Comparison of ENCODE assay signal across 19 cellular contexts in genomic region chr13:67033170-67033569, GRCh38.
DNase-seq lines count a peak whose midpoint lies in the region; ATAC-seq and TF ChIP-seq lines count a peak whose summit lies in the region.
"Had no signal": no experiment of that assay in that cellular context is flagged by ENCODE, and none has a peak within 500 bp of the region (broad histone marks: within the 10 kb centered on the region; RNA-seq: fewer than 3 reads in every experiment).

No MANE protein-coding gene starts in this region.

- H3K9ac ChIP-seq in Loucy (ENCODE audit: low read depth, low read length, poor library complexity, severe bottlenecking) (peak overlapping the region; percentile 39), SU-DHL-6 (ENCODE audit: low read length) (no peak overlapping the region)
- H3K9ac ChIP-seq: BLaER1 had no signal

- H3K4me2 ChIP-seq in Loucy (ENCODE audit: low read depth, low read length, poor library complexity, severe bottlenecking) (peak overlapping the region; percentile 51), SU-DHL-6 (ENCODE audit: low read depth, low read length, poor library complexity, severe bottlenecking) (peak overlapping the region; percentile 13), osteoblast (ENCODE audit: insufficient read depth, low read length) (no peak overlapping the region)
- H3K4me2 ChIP-seq: BLaER1 had no signal

- H4K20me1 ChIP-seq in Loucy (ENCODE audit: insufficient read depth, low read length, poor library complexity, severe bottlenecking) (no peaks in the 10 kb centered on the region), SU-DHL-6 (ENCODE audit: low read depth, low read length) (no peaks in the 10 kb centered on the region), osteoblast (ENCODE audit: insufficient read depth, low read length) (no peaks in the 10 kb centered on the region)
- H4K20me1 ChIP-seq: BLaER1 had no signal

- H3K27ac ChIP-seq in SU-DHL-6 (ENCODE audit: low read depth, low read length) (no peak overlapping the region), osteoblast (ENCODE audit: low read depth, low read length) (no peak overlapping the region)
- H3K27ac ChIP-seq: BLaER1 had no signal

- H3K79me2 ChIP-seq in Loucy (ENCODE audit: insufficient read depth, low read length) = no peaks in the 10 kb centered on the region
- no peaks in the 10 kb centered on the region for H3K79me2 ChIP-seq in SU-DHL-6 (ENCODE audit: insufficient read depth, low read length)
- no peaks in the 10 kb centered on the region for H3K79me2 ChIP-seq in osteoblast (ENCODE audit: insufficient read depth, low read length)

- TF ChIP-seq CTCF in Loucy (conservative IDR thresholded peaks at IDR 0.05; ENCODE audit: low read length) (no peak), SU-DHL-6 (IDR thresholded peaks at IDR 0.05; ENCODE audit: insufficient read depth, low read length, poor library complexity, severe bottlenecking) (no peak), osteoblast (IDR thresholded peaks at IDR 0.05; ENCODE audit: extremely low read depth, low read depth, low read length) (no peak)

- no peaks in the 10 kb centered on the region for H3F3A ChIP-seq in Loucy (ENCODE audit: low read depth)
- H3F3A ChIP-seq in SU-DHL-6 (ENCODE audit: insufficient read depth) = no peaks in the 10 kb centered on the region

- ATAC-seq in GM18867 (IDR thresholded peaks at IDR 0.05; ENCODE audit: unreplicated experiment) (peak; percentile 65), HG02970 (IDR thresholded peaks at IDR 0.05; ENCODE audit: low FRiP score, unreplicated experiment) (no peak)
- ATAC-seq: HepG2, K562, Panc1, SK-N-SH treated with all-trans-retinoic acid at 6 μM for 48 hours had no signal

- H3K36me3 ChIP-seq in Loucy (ENCODE audit: insufficient read depth, low read length) (no peaks in the 10 kb centered on the region), SU-DHL-6 (ENCODE audit: low read length) (no peaks in the 10 kb centered on the region), osteoblast (ENCODE audit: insufficient read depth, low read length) (no peaks in the 10 kb centered on the region)
- H3K36me3 ChIP-seq: BLaER1 had no signal

- H3K4me3 ChIP-seq in Loucy (ENCODE audit: low read length, poor library complexity, severe bottlenecking) (peak overlapping the region; percentile 42), SU-DHL-6 (ENCODE audit: insufficient read depth, low read length, poor library complexity, severe bottlenecking) (no peak overlapping the region), osteoblast (ENCODE audit: insufficient read depth, low read length) (no peak overlapping the region)
- H3K4me3 ChIP-seq: BLaER1, K562 had no signal

- H3K27me3 ChIP-seq in Loucy (ENCODE audit: insufficient read depth, low read length, poor library complexity, severe bottlenecking) (no peaks in the 10 kb centered on the region), SU-DHL-6 (ENCODE audit: low read length) (no peaks in the 10 kb centered on the region), osteoblast (ENCODE audit: insufficient read depth, low read length) (no peaks in the 10 kb centered on the region)
- H3K27me3 ChIP-seq: BLaER1 had no signal

- H3K9me2 ChIP-seq in Loucy (replicated peaks; ENCODE audit: low read depth, low read length) (no peaks in the 10 kb centered on the region; the same call in 1 of the 2 replicates), SU-DHL-6 (replicated peaks; ENCODE audit: insufficient read depth, low read length) (no peaks in the 10 kb centered on the region)

- peaks cover 25% of the 10 kb centered on the region for H3K4me1 ChIP-seq in Loucy (ENCODE audit: insufficient read depth, low read length, poor library complexity, severe bottlenecking)
- H3K4me1 ChIP-seq in osteoblast (ENCODE audit: insufficient read depth, low read length) = no peaks in the 10 kb centered on the region
- H3K4me1 ChIP-seq: BLaER1 had no signal

- H2AFZ ChIP-seq in Loucy (ENCODE audit: low read length) (peak overlapping the region; percentile 91), SU-DHL-6 (ENCODE audit: low read depth, low read length, severe bottlenecking) (peak overlapping the region; percentile 10), osteoblast (ENCODE audit: low read length) (peak overlapping the region; percentile 51)

- DNase-seq in osteoblast (ENCODE audit: insufficient read length, low spot score, missing footprints) (peak; percentile 17), NCI-H524 treated with DMSO at 0.1 percent for 48 hours (lab: John Stamatoyannopoulos, UW) (no peak), NCI-H2107 treated with DMSO at 0.1 percent for 48 hours (lab: John Stamatoyannopoulos, UW; ENCODE audit: unreplicated experiment) (no peak), NCI-H82 (lab: John Stamatoyannopoulos, UW) (no peak)
- DNase-seq: CD4-positive, alpha-beta T cell; NCI-H1105; NCI-H2029 treated with DMSO at 0.1 percent for 48 hours; NCI-H2171; NCI-H345; NCI-H526 had no signal

- H3K9me3 ChIP-seq in Loucy (ENCODE audit: insufficient read depth, low read depth, low read length) (no peaks in the 10 kb centered on the region), SU-DHL-6 (ENCODE audit: insufficient read depth, low read length) (no peaks in the 10 kb centered on the region), osteoblast (ENCODE audit: low read depth, low read length) (no peaks in the 10 kb centered on the region)
- H3K9me3 ChIP-seq: BLaER1 had no signal

Comparison
In these comparisons a context has a peak if more than half of its experiments do, and no peak if none do; other contexts are left out.
1. H2AFZ ChIP-seq: peak in every context shown above with its lines; median percentile 91 in Loucy; 51 in osteoblast; 10 in SU-DHL-6.